In the genomic region with DNA sequence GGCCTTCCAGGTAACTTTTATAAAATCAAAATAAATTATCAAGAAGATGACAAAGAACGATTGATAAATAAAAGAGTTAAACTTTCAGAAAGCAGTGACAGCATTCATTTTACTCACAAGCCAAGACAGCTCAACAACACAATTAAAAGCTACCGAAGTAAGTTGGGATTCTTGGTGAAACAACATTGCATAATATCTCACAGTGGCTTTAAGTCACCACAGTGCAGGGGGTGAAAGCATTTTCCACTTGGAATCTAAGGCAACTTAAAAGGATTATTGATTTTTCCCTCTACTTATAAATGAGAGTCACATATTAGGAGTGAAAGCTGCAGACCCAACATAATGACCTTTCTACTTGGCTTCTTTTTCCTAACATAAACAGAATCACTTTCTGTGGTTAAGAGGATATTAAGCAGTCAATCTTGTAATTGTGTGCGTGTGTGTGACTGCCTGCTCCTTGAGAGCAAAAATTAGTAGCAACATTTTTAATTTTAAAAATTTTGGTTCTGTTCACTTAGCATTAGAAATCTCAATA, we compare ENCODE assay signal across 22 cellular contexts.
DNase-seq lines count a peak whose midpoint lies in the region; FAIRE-seq and TF ChIP-seq lines count a peak whose summit lies in the region.
"Had no signal": no experiment of that assay in that cellular context is flagged by ENCODE, and none has a peak within 500 bp of the region (broad histone marks: within the 10 kb centered on the region; RNA-seq: fewer than 3 reads in every experiment).

No MANE protein-coding gene starts in this region.

- peak overlapping the region; percentile 85 for H3K4me2 ChIP-seq in keratinocyte (ENCODE audit: control insufficient read depth, extremely low read depth, insufficient read depth, low read depth, low read length)
- H3K4me2 ChIP-seq: A549; BLaER1 treated with 17β-estradiol and CSF1 and Interleukin-3, amounts not matched to agents 10 nM and 100 nM; PC-9 had no signal

- peak overlapping the region; percentile 59 for H2AFZ ChIP-seq in keratinocyte (ENCODE audit: control insufficient read depth, low read length)
- H2AFZ ChIP-seq: PC-9 had no signal

- dilution Hi-C loops in keratinocyte (cut with MboI; ENCODE audit: extremely low pct_ligation_motif_present, low sequenced_read_pairs) = no loop called here

- FAIRE-seq in keratinocyte (lab: Jason Lieb, UNC) = no peak
- FAIRE-seq: A549, GM18507, urothelium cell line had no signal

- DNase-seq in A673 (ENCODE audit: low spot score) (peak; percentile 25), NCI-H2227 (lab: John Stamatoyannopoulos, UW; ENCODE audit: unreplicated experiment) (peak; percentile 46), keratinocyte (ENCODE audit: low read depth, low spot score) (no peak), NCI-H774 (lab: John Stamatoyannopoulos, UW) (no peak), AG08395 (ENCODE audit: low spot score) (no peak), activated gamma-delta T cell treated with Interleukin-2 at 50 U/mL for 16 hours (no peak)
- no peak for DNase-seq in NK-92 treated with Interleukin-12 subunit alpha and Interleukin-12 subunit beta, amount 100 ng/mL, for 24 hours (lab: John Stamatoyannopoulos, UW)
- DNase-seq: activated CD4-positive, alpha-beta T cell treated with anti-CD3 and anti-CD28 coated beads, Interleukin-2, amount 50 U/mL, for 1 hour; adrenal gland; HFFc6; NCI-H1417 treated with DMSO at 0.1 percent for 48 hours; PC-9; T-helper 17 cell had no signal

- H4K20me1 ChIP-seq in keratinocyte (ENCODE audit: control insufficient read depth, extremely low read depth, insufficient read depth, low read length) = no peaks in the 10 kb centered on the region
- H4K20me1 ChIP-seq: BLaER1 treated with 17β-estradiol and CSF1 and Interleukin-3, amounts not matched to agents 10 nM and 100 nM had no signal

- no peaks in the 10 kb centered on the region for H3K9me1 ChIP-seq in keratinocyte (ENCODE audit: control insufficient read depth, extremely low read depth, insufficient read depth, low read length)

- POLR2A ChIA-PET in A673 (lab: Charles Lee; ENCODE audit: low non-redundant PET) = no interaction called here

- H3K36me3 ChIP-seq in A673 (ENCODE audit: insufficient read depth, low read length, poor library complexity, severe bottlenecking) (no peaks in the 10 kb centered on the region), endocrine pancreas (ENCODE audit: control insufficient read depth, insufficient read depth, low read length) (no peaks in the 10 kb centered on the region), keratinocyte (ENCODE audit: control insufficient read depth in 2 of 2, extremely low read depth in 1 of 2, insufficient read depth in 2 of 2, low read length in 2 of 2) (no peaks in the 10 kb centered on the region)
- H3K36me3 ChIP-seq: adrenal gland; BLaER1 treated with 17β-estradiol and CSF1 and Interleukin-3, amounts not matched to agents 10 nM and 100 nM; neutrophil; SJCRH30; suprapubic skin had no signal

- H3K27me3 ChIP-seq in A673 (replicated peaks; ENCODE audit: insufficient read depth, low read depth, low read length, poor library complexity) (no peaks in the 10 kb centered on the region), endocrine pancreas (ENCODE audit: control insufficient read depth, insufficient read depth, low read length) (no peaks in the 10 kb centered on the region), keratinocyte (ENCODE audit: control insufficient read depth, extremely low read depth, insufficient read depth, low read length) (no peaks in the 10 kb centered on the region)
- H3K27me3 ChIP-seq: adrenal gland; BLaER1 treated with 17β-estradiol and CSF1 and Interleukin-3, amounts not matched to agents 10 nM and 100 nM; neutrophil; SJCRH30; suprapubic skin had no signal

- H3K4me3 ChIP-seq in A673 (ENCODE audit: low read depth, low read length, poor library complexity, severe bottlenecking) = no peak overlapping the region
- peak overlapping the region; percentile 10 for H3K4me3 ChIP-seq in endocrine pancreas (ENCODE audit: control insufficient read depth, insufficient read depth, low read length)
- peak overlapping the region in 2 of 3 experiments; percentile 26 to 55 for H3K4me3 ChIP-seq in keratinocyte (ENCODE audit: control insufficient read depth in 2 of 3, extremely low read depth in 1 of 3, insufficient read depth in 2 of 3, low read depth in 1 of 3, low read length in 3 of 3)
- H3K4me3 ChIP-seq: A549; adrenal gland; BLaER1 treated with 17β-estradiol and CSF1 and Interleukin-3, amounts not matched to agents 10 nM and 100 nM; PC-9; SJCRH30; suprapubic skin had no signal

- H3K79me2 ChIP-seq in keratinocyte (ENCODE audit: control insufficient read depth, insufficient read depth, low read length) = no peaks in the 10 kb centered on the region

- H3K27ac ChIP-seq in A673 (ENCODE audit: low read depth, low read length, poor library complexity, severe bottlenecking) = peak overlapping the region; percentile 80
- peak overlapping the region; percentile 71 for H3K27ac ChIP-seq in keratinocyte (ENCODE audit: control insufficient read depth, insufficient read depth, low read length)
- H3K27ac ChIP-seq: A549; adrenal gland; BLaER1 treated with 17β-estradiol and CSF1 and Interleukin-3, amounts not matched to agents 10 nM and 100 nM; neutrophil; PC-9; SJCRH30; suprapubic skin; VCaP had no signal

- BruUV-seq in A673 (replicated peaks; lab: Mats Ljungman, UMichigan) = no TSS peak

- intact Hi-C loops in A673 (cut with micrococcal nuclease; ENCODE audit: unreplicated experiment) = no loop called here

- CTCF ChIA-PET in A673 (lab: Charles Lee) = no interaction called here

- TF ChIP-seq CTCF in A673 (conservative IDR thresholded peaks at IDR 0.05; ENCODE audit: low read depth, low read length) = no peak
- no peak for TF ChIP-seq CTCF in keratinocyte (optimal IDR thresholded peaks at IDR 0.05 in 1 of 3, IDR thresholded peaks at IDR 0.05 in 1 of 3, conservative IDR thresholded peaks at IDR 0.05 in 1 of 3; ENCODE audit: extremely low read depth in 1 of 3, insufficient read depth in 2 of 3, low read length in 3 of 3)

- H3K9me3 ChIP-seq in A673 (ENCODE audit: low read depth, low read length, poor library complexity, severe bottlenecking) (no peaks in the 10 kb centered on the region), endocrine pancreas (ENCODE audit: control insufficient read depth, low read length) (no peaks in the 10 kb centered on the region), keratinocyte (ENCODE audit: control insufficient read depth, low read depth, low read length) (no peaks in the 10 kb centered on the region)
- H3K9me3 ChIP-seq: A549; adrenal gland; BLaER1 treated with 17β-estradiol and CSF1 and Interleukin-3, amounts not matched to agents 10 nM and 100 nM; neutrophil; suprapubic skin had no signal

- H3K9ac ChIP-seq in endocrine pancreas (ENCODE audit: control insufficient read depth, insufficient read depth, low read length) (no peak overlapping the region), keratinocyte (ENCODE audit: control insufficient read depth, extremely low read depth, insufficient read depth, low read length) (peak overlapping the region; percentile 33)
- H3K9ac ChIP-seq: BLaER1 treated with 17β-estradiol and CSF1 and Interleukin-3, amounts not matched to agents 10 nM and 100 nM had no signal

- H3K4me1 ChIP-seq in A673 (ENCODE audit: insufficient read depth, low read length, poor library complexity, severe bottlenecking) = peaks cover 23% of the 10 kb centered on the region
- no peaks in the 10 kb centered on the region for H3K4me1 ChIP-seq in endocrine pancreas (ENCODE audit: control insufficient read depth, insufficient read depth, low read length)
- peaks cover 27% of the 10 kb centered on the region for H3K4me1 ChIP-seq in keratinocyte (ENCODE audit: control insufficient read depth, extremely low read depth, insufficient read depth, low read length)
- H3K4me1 ChIP-seq: A549; adrenal gland; BLaER1 treated with 17β-estradiol and CSF1 and Interleukin-3, amounts not matched to agents 10 nM and 100 nM had no signal

Comparison
In these comparisons a context has a peak if more than half of its experiments do, and no peak if none do; other contexts are left out.
1. DNase-seq: peak in A673 (single experiment) and NCI-H2227 (single experiment); none in keratinocyte (single experiment), NCI-H774 (single experiment), AG08395 (single experiment), NK-92 treated with Interleukin-12 subunit alpha and Interleukin-12 subunit beta, amount 100 ng/mL, for 24 hours (single experiment) and activated gamma-delta T cell treated with Interleukin-2 at 50 U/mL for 16 hours (single experiment).